In genomic region chr3:39150170-39150802, GRCh38 we compare ENCODE assay signal across 8 cellular contexts.
DNase-seq lines count a peak whose midpoint lies in the region; ATAC-seq and TF ChIP-seq lines count a peak whose summit lies in the region.

No MANE protein-coding gene starts in this region.

- peak overlapping the region; percentile 94 for H3K27ac ChIP-seq in cingulate gyrus (ENCODE audit: low read depth, low read length)

- no peak for TF ChIP-seq CTCF in nephron progenitor cell (IDR thresholded peaks at IDR 0.05)

- ATAC-seq in GM18498 (IDR thresholded peaks at IDR 0.05; ENCODE audit: unreplicated experiment) (no peak), HG03108 (IDR thresholded peaks at IDR 0.05; ENCODE audit: unreplicated experiment) (no peak)

- H3K4me3 Mint-ChIP-seq in nephron progenitor cell = peak overlapping the region; percentile 95

- H3K4me1 Mint-ChIP-seq in nephron progenitor cell = peaks cover 87% of the 10 kb centered on the region

- H3K36me3 Mint-ChIP-seq in nephron progenitor cell (ENCODE audit: low read depth) = peaks cover 5% of the 10 kb centered on the region

- H3K27ac Mint-ChIP-seq in nephron progenitor cell = peak overlapping the region; percentile 99

- DNase-seq in DMS 273 treated with DMSO at 0.1 percent for 48 hours (lab: John Stamatoyannopoulos, UW) (peak; percentile 23), NCI-H524 treated with DMSO at 0.1 percent for 48 hours (lab: John Stamatoyannopoulos, UW) (peak; percentile 59), nephron progenitor cell (no peak)
- DNase-seq in stimulated activated CD4-positive, alpha-beta T cell treated with anti-CD3 and anti-CD28 coated beads, Interleukin-4, amount 100 ng/mL, for 24 hours = no peak
- no peak for DNase-seq in stimulated activated CD8-positive, alpha-beta memory T cell treated with anti-CD3 and anti-CD28 coated beads, Interleukin-4, amount 100 ng/mL, for 48 hours

- H3K27me3 Mint-ChIP-seq in nephron progenitor cell (ENCODE audit: low read depth, poor library complexity) = peaks cover 1% of the 10 kb centered on the region

- H3K9me3 Mint-ChIP-seq in nephron progenitor cell = no peaks in the 10 kb centered on the region

Comparison
In these comparisons a context has a peak if more than half of its experiments do, and no peak if none do; other contexts are left out.
1. DNase-seq: peak in DMS 273 treated with DMSO at 0.1 percent for 48 hours (single experiment) and NCI-H524 treated with DMSO at 0.1 percent for 48 hours (single experiment); none in nephron progenitor cell (single experiment), stimulated activated CD4-positive, alpha-beta T cell treated with anti-CD3 and anti-CD28 coated beads, Interleukin-4, amount 100 ng/mL, for 24 hours (single experiment) and stimulated activated CD8-positive, alpha-beta memory T cell treated with anti-CD3 and anti-CD28 coated beads, Interleukin-4, amount 100 ng/mL, for 48 hours (single experiment).